In the genomic region with DNA sequence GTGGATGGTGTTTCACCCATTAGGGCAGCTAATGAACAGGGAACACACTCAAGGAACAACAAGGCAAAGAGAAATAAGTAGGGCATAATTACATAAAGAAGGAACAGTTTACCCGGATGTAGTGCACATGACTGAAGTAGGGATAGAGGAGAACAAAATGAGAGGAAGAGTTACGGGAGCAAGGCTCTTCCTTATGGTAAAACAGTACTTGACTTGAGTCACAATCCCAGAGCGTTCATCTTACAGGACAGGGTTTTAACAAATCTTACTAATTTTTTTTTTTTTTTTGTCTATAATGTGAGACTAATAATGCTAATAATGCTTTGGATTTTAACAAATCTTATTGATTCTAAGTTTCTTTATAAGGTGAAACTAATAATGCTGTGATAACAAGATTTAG, we compare ENCODE assay signal across 25 cellular contexts.
"Had no signal": no experiment of that assay in that cellular context is flagged by ENCODE, and none has a peak within 500 bp of the region (broad histone marks: within the 10 kb centered on the region; RNA-seq: fewer than 3 reads in every experiment).

No MANE protein-coding gene starts in this region.

- FAIRE-seq: astrocyte had no signal

- H2AFZ ChIP-seq: PC-9 had no signal

- H3K27me3 Mint-ChIP-seq: activated CD4-positive, alpha-beta T cell treated with anti-CD3 and anti-CD28 coated beads, Interleukin-2, amount 10 ng/mL, durations not matched to agents 24 days and 14 days; activated T-cell treated with anti-CD3 and anti-CD28 coated beads, Interleukin-2, amount 50 U/mL, for 24 hours had no signal

- H3K9me3 ChIP-seq: adrenal gland, body of pancreas, breast epithelium, SJCRH30 had no signal

- H3K27me3 ChIP-seq: adrenal gland, body of pancreas, breast epithelium, SJCRH30 had no signal

- H3K4me1 Mint-ChIP-seq: activated CD4-positive, alpha-beta T cell treated with anti-CD3 and anti-CD28 coated beads, Interleukin-2, amount 10 ng/mL, durations not matched to agents 24 days and 14 days had no signal

- H3K4me3 ChIP-seq: adrenal gland, body of pancreas, breast epithelium, coronary artery, PC-9, SJCRH30, SK-N-MC had no signal

- H3K27ac ChIP-seq: adrenal gland, body of pancreas, breast epithelium, coronary artery, PC-9, SJCRH30, SK-N-MC had no signal

- H3K9me3 Mint-ChIP-seq: activated CD4-positive, alpha-beta T cell treated with anti-CD3 and anti-CD28 coated beads, Interleukin-2, amount 10 ng/mL, durations not matched to agents 24 days and 14 days; activated T-helper 1 cell treated with anti-CD3 and anti-CD28 coated beads, Interleukin-12 subunit alpha, Interleukin-12 subunit beta, Interleukin-2, Interleukin-4 antibody, amounts not matched to agents 30 ng/mL and 10 ng/mL and 1 ng/mL, durations not matched to agents 14 hours and 24 hours and 36 hours had no signal

- DNase-seq: activated CD4-positive, alpha-beta T cell treated with anti-CD3 and anti-CD28 coated beads, Interleukin-2, amount 10 ng/mL, durations not matched to agents 24 days and 14 days; activated CD4-positive, alpha-beta T cell treated with anti-CD3 and anti-CD28 coated beads, Interleukin-2, amount 50 U/mL, for 4 hours; activated CD8-positive, alpha-beta T cell treated with anti-CD3 and anti-CD28 coated beads, Interleukin-2, amount 10 ng/mL, durations not matched to agents 7 days and 5 days; activated gamma-delta T cell treated with Interleukin-2 at 50 U/mL for 16 hours; activated naive CD4-positive, alpha-beta T cell treated with anti-CD3 and anti-CD28 coated beads for 36 hours; activated T-cell treated with anti-CD3 and anti-CD28 coated beads, Interleukin-2, amount 50 U/mL, for 24 hours; adrenal gland; body of pancreas; NCI-H1092 treated with DMSO at 0.1 percent for 48 hours; NCI-H1417 treated with DMSO at 0.1 percent for 48 hours; NCI-H187 treated with DMSO at 0.1 percent for 48 hours; NCI-H2081; NCI-H226; NCI-H446 treated with DMSO at 0.1 percent for 48 hours; NCI-H524; PC-9; SHP77; SJCRH30; T1000 had no signal

- H3K4me1 ChIP-seq: adrenal gland, body of pancreas, breast epithelium, SJCRH30 had no signal

- H3K27ac Mint-ChIP-seq: activated CD4-positive, alpha-beta T cell treated with anti-CD3 and anti-CD28 coated beads, Interleukin-2, amount 10 ng/mL, durations not matched to agents 24 days and 14 days; activated CD8-positive, alpha-beta T cell treated with anti-CD3 and anti-CD28 coated beads, Interleukin-2, amount 10 ng/mL, durations not matched to agents 7 days and 5 days; activated naive CD4-positive, alpha-beta T cell treated with anti-CD3 and anti-CD28 coated beads for 36 hours; activated naive CD4-positive, alpha-beta T cell treated with anti-CD3 and anti-CD28 coated beads, Interleukin-2, amount 50 U/mL, for 72 hours; activated T-cell treated with anti-CD3 and anti-CD28 coated beads, Interleukin-2, amount 50 U/mL, for 24 hours; activated T-helper 1 cell treated with anti-CD3 and anti-CD28 coated beads, Interleukin-12 subunit alpha, Interleukin-12 subunit beta, Interleukin-2, Interleukin-4 antibody, amounts not matched to agents 30 ng/mL and 10 ng/mL and 1 ng/mL, durations not matched to agents 14 hours and 24 hours and 36 hours had no signal

- H3K4me3 Mint-ChIP-seq: activated CD4-positive, alpha-beta T cell treated with anti-CD3 and anti-CD28 coated beads, Interleukin-2, amount 10 ng/mL, durations not matched to agents 24 days and 14 days; activated CD8-positive, alpha-beta T cell treated with anti-CD3 and anti-CD28 coated beads, Interleukin-2, amount 10 ng/mL, durations not matched to agents 7 days and 5 days; activated naive CD4-positive, alpha-beta T cell treated with anti-CD3 and anti-CD28 coated beads for 36 hours; activated T-cell treated with anti-CD3 and anti-CD28 coated beads, Interleukin-2, amount 50 U/mL, for 24 hours; activated T-helper 1 cell treated with anti-CD3 and anti-CD28 coated beads, Interleukin-12 subunit alpha, Interleukin-12 subunit beta, Interleukin-2, Interleukin-4 antibody, amounts not matched to agents 30 ng/mL and 10 ng/mL and 1 ng/mL, durations not matched to agents 14 hours and 24 hours and 36 hours had no signal

- ATAC-seq: activated CD8-positive, alpha-beta T cell treated with anti-CD3 and anti-CD28 coated beads, Interleukin-2, amount 10 ng/mL, durations not matched to agents 7 days and 5 days; activated naive CD4-positive, alpha-beta T cell treated with anti-CD3 and anti-CD28 coated beads, Interleukin-2, amount 50 U/mL, for 72 hours; body of pancreas had no signal

- H3K36me3 Mint-ChIP-seq: activated naive CD4-positive, alpha-beta T cell treated with anti-CD3 and anti-CD28 coated beads, Interleukin-2, amount 50 U/mL, for 72 hours had no signal

- H3K36me3 ChIP-seq: adrenal gland, breast epithelium, SJCRH30 had no signal
